ENCODE assay signal across 15 cellular contexts in genomic region chr1:236287757-236288619, GRCh38. TPM values are rescaled to one million over a fixed set of nuclear protein-coding genes. Genes with fewer than 3 reads are reported as not detected.
DNase-seq lines count a peak whose midpoint lies in the region; ATAC-seq and TF ChIP-seq lines count a peak whose summit lies in the region.
"Had no signal": no experiment of that assay in that cellular context is flagged by ENCODE, and none has a peak within 500 bp of the region (broad histone marks: within the 10 kb centered on the region; RNA-seq: fewer than 3 reads in every experiment).

No MANE protein-coding gene starts in this region.

- no peak for ATAC-seq in GM18519 (IDR thresholded peaks at IDR 0.05; ENCODE audit: low FRiP score, unreplicated experiment)
- ATAC-seq: naive thymus-derived CD8-positive, alpha-beta T cell had no signal

- H3K9me3 Mint-ChIP-seq in type B pancreatic cell, result no peaks in the 10 kb centered on the region
- H3K9me3 Mint-ChIP-seq: naive thymus-derived CD8-positive, alpha-beta T cell had no signal

- dilution Hi-C loops in mammary epithelial cell (cut with HindIII; ENCODE audit: low sequenced_read_pairs), result no loop called here

- no peak overlapping the region for H3K4me3 ChIP-seq in mammary epithelial cell (replicated peaks in 1 of 3; ENCODE audit: insufficient read depth in 1 of 3, low read depth in 2 of 3, low read length in 3 of 3)
- peak overlapping the region; percentile 85 for H3K4me3 ChIP-seq in endocrine pancreas (ENCODE audit: control insufficient read depth, insufficient read depth, low read length)

- no peaks in the 10 kb centered on the region for H3K36me3 ChIP-seq in mammary epithelial cell (ENCODE audit: insufficient read depth, low read length)
- no peaks in the 10 kb centered on the region for H3K36me3 ChIP-seq in endocrine pancreas (ENCODE audit: control insufficient read depth, insufficient read depth, low read length)

- H3K4me1 ChIP-seq in mammary epithelial cell (ENCODE audit: insufficient read depth, low read length) (no peaks in the 10 kb centered on the region), endocrine pancreas (ENCODE audit: control insufficient read depth, insufficient read depth, low read length) (peaks cover 8% of the 10 kb centered on the region)

- no peaks in the 10 kb centered on the region for H4K20me1 ChIP-seq in mammary epithelial cell (ENCODE audit: insufficient read depth, low read length)

- no peak overlapping the region for H3K4me2 ChIP-seq in mammary epithelial cell (ENCODE audit: insufficient read depth, low read depth, low read length)

- H3K9ac ChIP-seq in mammary epithelial cell (ENCODE audit: insufficient read depth, low read length) (no peak overlapping the region), endocrine pancreas (ENCODE audit: control insufficient read depth, insufficient read depth, low read length) (no peak overlapping the region)

- intact Hi-C loops in mammary epithelial cell (cut with micrococcal nuclease), result loop anchor here (10.0 kb wide), 1 partner anchor 177 kb away; no protein-coding TSS in a partner anchor

- BruUV-seq in mammary epithelial cell (replicated peaks; lab: Mats Ljungman, UMichigan), result no TSS peak

- peaks cover 30% of the 10 kb centered on the region for H3K4me1 Mint-ChIP-seq in type B pancreatic cell (ENCODE audit: unreplicated experiment)

- peaks cover 3% of the 10 kb centered on the region for H3K36me3 Mint-ChIP-seq in type B pancreatic cell
- H3K36me3 Mint-ChIP-seq: activated naive CD8-positive, alpha-beta T cell; naive thymus-derived CD8-positive, alpha-beta T cell had no signal

- H3K27me3 ChIP-seq in mammary epithelial cell (ENCODE audit: insufficient read depth, low read length) (no peaks in the 10 kb centered on the region), endocrine pancreas (ENCODE audit: control insufficient read depth, insufficient read depth, low read length) (no peaks in the 10 kb centered on the region)

- H3K4me3 Mint-ChIP-seq in type B pancreatic cell, result peak overlapping the region; percentile 29
- H3K4me3 Mint-ChIP-seq: activated naive CD8-positive, alpha-beta T cell; naive thymus-derived CD8-positive, alpha-beta T cell had no signal

- in situ Hi-C loops in T47D (cut with HindIII; ENCODE audit: low pct_unique_long_range_greater_than_20kb, low sequenced_read_pairs) (no loop called here), mammary epithelial cell (cut with MboI; ENCODE audit: low sequenced_read_pairs in 2 of 2) (no loop called here)

- no peak overlapping the region for H2AFZ ChIP-seq in mammary epithelial cell (ENCODE audit: low read depth, low read length)

- CTCF ChIA-PET in mammary epithelial cell (lab: Charles Lee; ENCODE audit: low non-redundant PET), result no interaction called here

- H3K27me3 Mint-ChIP-seq in type B pancreatic cell, result peaks cover 16% of the 10 kb centered on the region
- H3K27me3 Mint-ChIP-seq: activated naive CD8-positive, alpha-beta T cell had no signal

- H3K27ac ChIP-seq in mammary epithelial cell (ENCODE audit: insufficient read depth, low read depth, low read length), result no peak overlapping the region

- H3K9me3 ChIP-seq in mammary epithelial cell (replicated peaks; ENCODE audit: insufficient read depth, low read length) (no peaks in the 10 kb centered on the region), endocrine pancreas (ENCODE audit: control insufficient read depth, low read length) (no peaks in the 10 kb centered on the region)

- no peak overlapping the region for H3K27ac Mint-ChIP-seq in type B pancreatic cell
- H3K27ac Mint-ChIP-seq: activated naive CD8-positive, alpha-beta T cell; naive thymus-derived CD8-positive, alpha-beta T cell had no signal

- H3K79me2 ChIP-seq in mammary epithelial cell (ENCODE audit: insufficient read depth, low read length), result no peaks in the 10 kb centered on the region

- DNase-seq in T47D (ENCODE audit: low read depth in 1 of 2, low spot score in 1 of 2) (peak; percentile 22 to 99), mammary epithelial cell (no peak), NCI-H226 (peak; percentile 2), type B pancreatic cell (ENCODE audit: extremely low spot score, unreplicated experiment) (no peak), germinal center (ENCODE audit: low spot score) (no peak), LoVo (ENCODE audit: low spot score) (no peak)
- DNase-seq: activated CD4-positive, alpha-beta T cell treated with anti-CD3 and anti-CD28 coated beads, Interleukin-2, amount 50 U/mL, for 4 hours; IMR-90; naive thymus-derived CD8-positive, alpha-beta T cell; RPMI8226; stimulated activated CD4-positive, alpha-beta T cell treated with anti-CD3 and anti-CD28 coated beads, Interleukin-15, amount 100 ng/mL, for 24 hours; stimulated activated naive CD4-positive, alpha-beta T cell had no signal

- TF ChIP-seq CTCF in mammary epithelial cell (conservative IDR thresholded peaks at IDR 0.05 in 1 of 2, IDR thresholded peaks at IDR 0.05 in 1 of 2; ENCODE audit: extremely low read depth in 1 of 2, insufficient read depth in 1 of 2, low read depth in 1 of 2, low read length in 2 of 2) (no peak), type B pancreatic cell (conservative IDR thresholded peaks at IDR 0.05) (no peak)

- WGBS in mammary epithelial cell (ENCODE audit: low coverage, missing lambda C conversion rate), result 89% methylated on average over 21 of the region's 22 CpGs

RNA-seq across cellular contexts. Expression of gene ERO1B, which starts 6.2 kb away (rescaled TPM):
- total RNA-seq in mammary epithelial cell, result 1 to 10 TPM; 3.5 to 4.0 TPM
- polyA plus RNA-seq in mammary epithelial cell, result 0.94 TPM
- polyA minus RNA-seq in mammary epithelial cell, result 0.78 TPM
- 33.0 and 43.5 TPM in 2 replicates for total RNA-seq in type B pancreatic cell (ENCODE audit: low replicate concordance)

Comparison
In these comparisons a context has a peak if more than half of its experiments do, and no peak if none do; other contexts are left out.
1. DNase-seq: peak in T47D (2 of 2) and NCI-H226 (single experiment); none in mammary epithelial cell (single experiment), type B pancreatic cell (single experiment), germinal center (single experiment) and LoVo (single experiment).